In the genomic region with DNA sequence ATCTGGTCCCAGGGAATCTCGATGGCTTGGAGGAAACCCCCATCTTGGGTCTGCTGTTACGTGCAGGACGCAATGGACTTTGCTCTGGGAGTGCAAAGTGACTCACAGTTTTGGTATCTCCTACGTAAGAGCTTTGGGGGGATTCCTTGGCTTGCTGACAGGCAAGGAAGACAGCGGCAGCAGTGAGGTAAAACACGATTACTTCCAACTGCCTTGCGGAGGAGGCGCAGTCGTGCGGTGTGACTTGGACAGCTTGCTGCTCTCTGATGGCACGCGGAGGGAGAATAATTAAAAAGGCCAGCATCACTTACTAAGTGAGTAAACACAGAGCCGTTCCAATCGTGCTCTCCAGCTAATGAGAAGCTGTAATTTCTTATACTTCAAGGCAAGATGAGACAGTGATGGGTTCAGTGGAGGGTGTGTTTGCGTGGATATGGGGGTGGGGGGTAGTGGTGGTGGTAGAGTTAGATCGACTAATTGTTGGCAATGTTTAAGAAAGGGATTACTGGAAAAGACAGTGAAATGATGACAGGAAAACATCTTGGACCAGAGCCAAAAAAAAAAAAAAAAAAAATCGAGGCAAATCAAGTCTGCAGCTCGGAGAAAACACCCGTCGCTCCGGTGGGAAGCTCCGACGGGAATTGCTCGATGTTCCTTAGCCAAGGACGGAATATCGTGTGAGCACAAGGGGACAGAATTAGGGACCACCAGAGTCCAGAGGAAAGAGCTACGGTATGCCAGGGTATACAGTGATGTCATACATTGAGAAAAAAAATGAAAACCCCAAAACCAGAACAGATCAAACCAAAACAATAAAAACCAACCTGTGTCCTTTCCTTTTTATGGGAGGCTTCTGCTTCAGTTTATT, we compare ENCODE assay signal across 9 cellular contexts.
DNase-seq lines count a peak whose midpoint lies in the region; ATAC-seq, FAIRE-seq and TF ChIP-seq lines count a peak whose summit lies in the region.
"Had no signal": no experiment of that assay in that cellular context is flagged by ENCODE, and none has a peak within 500 bp of the region (broad histone marks: within the 10 kb centered on the region; RNA-seq: fewer than 3 reads in every experiment).

No MANE protein-coding gene starts in this region.

- no peaks in the 10 kb centered on the region for H3K4me1 Mint-ChIP-seq in natural killer cell treated with Interleukin-12 subunit alpha and Interleukin-12 subunit beta and Interleukin-15 and Interleukin-18, amount 100 ng/mL, for 72 hours (ENCODE audit: low read depth in 2 of 2)

- in situ Hi-C loops in K562 (cut with MboI): no loop called here

- 4% methylated on average over 22 of the region's 27 CpGs for WGBS in K562 (ENCODE audit: insufficient coverage, low coverage, missing lambda C conversion rate)

- H3K9me3 Mint-ChIP-seq in natural killer cell treated with Interleukin-12 subunit alpha and Interleukin-12 subunit beta and Interleukin-15 and Interleukin-18, amount 100 ng/mL, for 72 hours: no peaks in the 10 kb centered on the region

- no peak for FAIRE-seq in K562 (lab: Jason Lieb, UNC)

- ATAC-seq in K562 (no peak), upper lobe of right lung (no peak), GM21737 (IDR thresholded peaks at IDR 0.05; ENCODE audit: unreplicated experiment) (no peak), HG03457 (IDR thresholded peaks at IDR 0.05; ENCODE audit: unreplicated experiment) (no peak)
- ATAC-seq in natural killer cell treated with Interleukin-12 subunit alpha and Interleukin-12 subunit beta and Interleukin-15 and Interleukin-18, amount 100 ng/mL, for 72 hours: no peak

- H3K9me3 ChIP-seq in K562 (replicated peaks; ENCODE audit: control insufficient read depth, insufficient read depth, low read depth, low read length) (no peaks in the 10 kb centered on the region), upper lobe of right lung (no peaks in the 10 kb centered on the region)

- POLR2A ChIA-PET in K562 (lab: Yijun Ruan, JAX): interaction anchor here (0.6 to 1.7 kb wide), 2 partner anchors 10 to 1809 kb away, joined by 3 to 5 read pairs; no protein-coding TSS in a partner anchor

- H3K9ac ChIP-seq in K562 (ENCODE audit: insufficient read depth in 1 of 2, low read depth in 2 of 2, low read length in 2 of 2): no peak overlapping the region

- no peak overlapping the region for H3K27ac ChIP-seq in K562 (ENCODE audit: extremely low read depth, low read depth, low read length)
- no peak overlapping the region for H3K27ac ChIP-seq in upper lobe of right lung
- H3K27ac ChIP-seq: HL-60 had no signal

- peak; percentile 19 for DNase-seq in NCI-H345 (lab: John Stamatoyannopoulos, UW)
- DNase-seq in NCI-H345 treated with DMSO at 0.1 percent for 48 hours (lab: John Stamatoyannopoulos, UW; ENCODE audit: unreplicated experiment): no peak
- DNase-seq in K562 (ENCODE audit: extremely low read depth in 1 of 4, low spot score in 3 of 4): peak in 1 of 4 experiments; percentile 5
- peak; percentile 52 for DNase-seq in kidney glomerular epithelial cell (lab: John Stamatoyannopoulos, UW)
- DNase-seq in upper lobe of right lung: no peak
- DNase-seq in natural killer cell treated with Interleukin-12 subunit alpha and Interleukin-12 subunit beta and Interleukin-15 and Interleukin-18, amount 100 ng/mL, for 72 hours (ENCODE audit: low spot score): no peak

- H2AFZ ChIP-seq in K562 (ENCODE audit: low read depth, low read length): no peak overlapping the region

- no peaks in the 10 kb centered on the region for H3K9me1 ChIP-seq in K562 (ENCODE audit: control insufficient read depth, insufficient read depth, low read length)

- no peak overlapping the region for H3K27ac Mint-ChIP-seq in natural killer cell treated with Interleukin-12 subunit alpha and Interleukin-12 subunit beta and Interleukin-15 and Interleukin-18, amount 100 ng/mL, for 72 hours

- no peaks in the 10 kb centered on the region for H3K36me3 Mint-ChIP-seq in natural killer cell treated with Interleukin-12 subunit alpha and Interleukin-12 subunit beta and Interleukin-15 and Interleukin-18, amount 100 ng/mL, for 72 hours

- no peaks in the 10 kb centered on the region for H3K79me2 ChIP-seq in K562 (ENCODE audit: control insufficient read depth, insufficient read depth, low read length)

- TF ChIP-seq EP300 in K562 (IDR thresholded peaks at IDR 0.05; ENCODE audit: low read length): no peak

- TF ChIP-seq RAD21 in K562 (CRISPR knock-in tag; conservative IDR thresholded peaks at IDR 0.05 in 1 of 2, IDR thresholded peaks at IDR 0.05 in 1 of 2): no peak

- BruUV-seq in K562 (replicated peaks; lab: Mats Ljungman, UMichigan): no TSS peak

- H4K20me1 ChIP-seq in K562 (replicated peaks; ENCODE audit: control insufficient read depth, insufficient read depth, low read length): 0 out of 2 replicates have a peak, but pooled peaks cover 5% of the 10 kb centered on the region

- H3K27me3 Mint-ChIP-seq in natural killer cell treated with Interleukin-12 subunit alpha and Interleukin-12 subunit beta and Interleukin-15 and Interleukin-18, amount 100 ng/mL, for 72 hours: peaks cover 9 to 26% of the 10 kb centered on the region in 2 donors

- TF ChIP-seq POLR2A in K562 (conservative IDR thresholded peaks at IDR 0.05): no peak

- intact Hi-C loops in K562 (cut with micrococcal nuclease) (no loop called here), upper lobe of right lung (cut with DNase I) (no loop called here)

- CTCF ChIA-PET in K562 (lab: Yijun Ruan, JAX; ENCODE audit: low intra/inter-chr PET ratio): no interaction called here

- no peak overlapping the region for H3K4me3 Mint-ChIP-seq in natural killer cell treated with Interleukin-12 subunit alpha and Interleukin-12 subunit beta and Interleukin-15 and Interleukin-18, amount 100 ng/mL, for 72 hours

- H3K27me3 ChIP-seq in K562 (ENCODE audit: control insufficient read depth in 2 of 2, insufficient read depth in 2 of 2, low read length in 2 of 2) (peaks cover 5 to 27% of the 10 kb centered on the region in 2 experiments; a peak in 3 of 5 replicates), upper lobe of right lung (no peaks in the 10 kb centered on the region)

- TF ChIP-seq CTCF in K562 (IDR thresholded peaks at IDR 0.05 in 2 of 3, conservative IDR thresholded peaks at IDR 0.05 in 1 of 3; ENCODE audit: insufficient read depth in 2 of 3, low read depth in 1 of 3, low read length in 3 of 3) (no peak), upper lobe of right lung (IDR thresholded peaks at IDR 0.05) (no peak)

- H3K4me1 ChIP-seq in K562 (replicated peaks in 1 of 2; ENCODE audit: control insufficient read depth in 2 of 2, insufficient read depth in 2 of 2, low read length in 2 of 2) (no peaks in the 10 kb centered on the region), upper lobe of right lung (peaks cover 4% of the 10 kb centered on the region)

- H3K4me2 ChIP-seq in K562 (ENCODE audit: insufficient read depth, low read length): no peak overlapping the region

- H3K4me3 ChIP-seq in K562: no peak overlapping the region
- peak overlapping the region; percentile 10 for H3K4me3 ChIP-seq in upper lobe of right lung

- H3K36me3 ChIP-seq in K562 (ENCODE audit: control insufficient read depth, insufficient read depth, low read length) (no peaks in the 10 kb centered on the region), upper lobe of right lung (no peaks in the 10 kb centered on the region)

TF ChIP-seq in K562, 482 proteins besides CTCF, POLR2A, EP300 and RAD21:
- TF ChIP-seq NFIC (IDR thresholded peaks at IDR 0.05) (peak; percentile 80), HDGF (IDR thresholded peaks at IDR 0.05) (no peak)

Comparison
In these comparisons a context has a peak if more than half of its experiments do, and no peak if none do; other contexts are left out.
1. DNase-seq: peak in NCI-H345 (single experiment) and kidney glomerular epithelial cell (single experiment); none in NCI-H345 treated with DMSO at 0.1 percent for 48 hours (single experiment), upper lobe of right lung (single experiment) and natural killer cell treated with Interleukin-12 subunit alpha and Interleukin-12 subunit beta and Interleukin-15 and Interleukin-18, amount 100 ng/mL, for 72 hours (single experiment).